ENCODE assay signal across 16 cellular contexts in the genomic region with DNA sequence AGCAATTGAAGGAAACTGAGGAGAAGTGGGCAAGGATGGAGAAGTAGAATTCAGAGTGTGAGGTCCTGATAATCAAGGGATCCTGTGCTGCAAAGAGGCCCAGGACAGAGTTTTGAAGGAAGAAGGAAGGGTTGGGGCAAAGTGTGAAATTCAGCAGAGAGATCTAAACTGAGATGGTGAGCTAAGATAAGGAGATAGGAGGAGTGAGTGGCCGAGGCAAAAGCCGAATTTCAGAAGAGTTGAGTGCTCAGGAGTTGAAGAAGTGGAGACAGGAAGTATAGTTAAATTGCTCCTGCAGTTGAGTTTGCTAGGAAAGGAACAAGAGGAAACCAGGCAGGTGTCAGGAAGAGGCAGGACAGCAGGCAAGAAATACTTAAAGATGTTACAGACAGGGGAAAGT.
"Had no signal": no experiment of that assay in that cellular context is flagged by ENCODE, and none has a peak within 500 bp of the region (broad histone marks: within the 10 kb centered on the region; RNA-seq: fewer than 3 reads in every experiment).

No MANE protein-coding gene starts in this region.

- H3K4me3 Mint-ChIP-seq: activated CD8-positive, alpha-beta memory T cell treated with anti-CD3 and anti-CD28 coated beads, Interleukin-2, amount 10 ng/mL, durations not matched to agents 7 days and 5 days; activated naive CD4-positive, alpha-beta T cell treated with anti-CD3 and anti-CD28 coated beads, Interleukin-2, amount 50 U/mL, for 24 hours; activated T-cell treated with anti-CD3 and anti-CD28 coated beads, Interleukin-2, amount 50 U/mL, for 24 hours had no signal

- H3K9me3 ChIP-seq: pancreas, sigmoid colon, thoracic aorta had no signal

- H3K36me3 ChIP-seq: pancreas, sigmoid colon, thoracic aorta had no signal

- H3K27me3 ChIP-seq: pancreas, sigmoid colon had no signal

- H3K27me3 Mint-ChIP-seq: activated T-cell treated with anti-CD3 and anti-CD28 coated beads, Interleukin-2, amount 50 U/mL, for 24 hours had no signal

- H3K27ac Mint-ChIP-seq: activated CD8-positive, alpha-beta memory T cell treated with anti-CD3 and anti-CD28 coated beads, Interleukin-2, amount 10 ng/mL, durations not matched to agents 7 days and 5 days; activated naive CD4-positive, alpha-beta T cell treated with anti-CD3 and anti-CD28 coated beads, Interleukin-2, amount 50 U/mL, for 24 hours; activated T-cell treated with anti-CD3 and anti-CD28 coated beads, Interleukin-2, amount 50 U/mL, for 24 hours; brain had no signal

- ATAC-seq: activated CD4-positive, CD25-positive, alpha-beta regulatory T cell treated with anti-CD3 and anti-CD28 coated beads, Interleukin-2, amount 50 U/mL, for 24 hours; activated CD8-positive, alpha-beta memory T cell treated with anti-CD3 and anti-CD28 coated beads, Interleukin-2, amount 10 ng/mL, durations not matched to agents 7 days and 5 days; foreskin keratinocyte; pancreas had no signal

- H3K27ac ChIP-seq: foreskin keratinocyte, pancreas, sigmoid colon, thoracic aorta had no signal

- H3K9me3 Mint-ChIP-seq: activated naive CD4-positive, alpha-beta T cell treated with anti-CD3 and anti-CD28 coated beads, Interleukin-2, amount 50 U/mL, for 24 hours; activated T-cell treated with anti-CD3 and anti-CD28 coated beads, Interleukin-2, amount 50 U/mL, for 24 hours had no signal

- H3K4me3 ChIP-seq: pancreas, sigmoid colon, thoracic aorta had no signal

- H3K36me3 Mint-ChIP-seq: activated CD8-positive, alpha-beta memory T cell treated with anti-CD3 and anti-CD28 coated beads, Interleukin-2, amount 10 ng/mL, durations not matched to agents 7 days and 5 days; activated naive CD4-positive, alpha-beta T cell treated with anti-CD3 and anti-CD28 coated beads, Interleukin-2, amount 50 U/mL, for 24 hours; brain had no signal

- DNase-seq: activated CD4-positive, alpha-beta T cell treated with anti-CD3 and anti-CD28 coated beads, Interleukin-2, amount 50 U/mL, for 4 hours; activated CD8-positive, alpha-beta memory T cell treated with anti-CD3 and anti-CD28 coated beads, Interleukin-2, amount 10 ng/mL, durations not matched to agents 7 days and 5 days; activated effector memory CD4-positive, alpha-beta T cell treated with anti-CD3 and anti-CD28 coated beads, Interleukin-2, amount 50 U/mL, for 16 hours; activated T-cell treated with anti-CD3 and anti-CD28 coated beads, Interleukin-2, amount 50 U/mL, for 24 hours; cortex of kidney; effector CD8-positive, alpha-beta T cell; foreskin keratinocyte; head of caudate nucleus; islet precursor cell; pancreas; sigmoid colon; stimulated activated CD4-positive, alpha-beta T cell treated with anti-CD3 and anti-CD28 coated beads, Interleukin-1b, Interleukin-23, amount 100 ng/mL, for 48 hours had no signal
